25 cellular contexts compared by ENCODE assay signal in genomic region chr17:57979076-57979475, GRCh38.
"Had no signal": no experiment of that assay in that cellular context is flagged by ENCODE, and none has a peak within 500 bp of the region (broad histone marks: within the 10 kb centered on the region; RNA-seq: fewer than 3 reads in every experiment).

No MANE protein-coding gene starts in this region.

- H3K9me3 ChIP-seq: prostate gland, right lobe of liver, spleen, thoracic aorta, transverse colon had no signal

- H3K4me1 ChIP-seq: foreskin keratinocyte had no signal

- DNase-seq: erythroblast; foreskin keratinocyte; kidney; left colon; left ventricle myocardium superior; mesenchymal stem cell; midbrain; nephron progenitor cell; retina; right lobe of liver; spleen; stimulated activated CD4-positive, alpha-beta T cell treated with anti-CD3 and anti-CD28 coated beads, Interleukin-15, amount 100 ng/mL, for 24 hours; stimulated activated CD4-positive, alpha-beta T cell treated with anti-CD3 and anti-CD28 coated beads, Interleukin-1b, Interleukin-23, amount 100 ng/mL, for 48 hours; stimulated activated CD4-positive, alpha-beta T cell treated with anti-CD3 and anti-CD28 coated beads, Interleukin-4, amount 100 ng/mL, for 24 hours; transverse colon had no signal

- H3K27ac Mint-ChIP-seq: dendritic cell treated with granulocyte-macrophage colony-stimulating factor and Interleukin-4, amounts not matched to agents 40 ng/mL and 50 ng/mL, for 4 days; nephron progenitor cell; stimulated activated memory B cell treated with anti-CD40 and anti-IgM and Interleukin-4, amounts not matched to agents 10 μg/mL and 1 μg/mL and 100 μg/mL, for 72 hours; stimulated activated naive CD8-positive, alpha-beta T cell treated with anti-CD3 and anti-CD28 coated beads, Interleukin-15, Interleukin-2, amounts not matched to agents 100 ng/mL and 50 ng/mL, for 24 hours had no signal

- H3K9me3 Mint-ChIP-seq: dendritic cell treated with granulocyte-macrophage colony-stimulating factor and Interleukin-4, amounts not matched to agents 40 ng/mL and 50 ng/mL, for 4 days; nephron progenitor cell; stimulated activated memory B cell treated with anti-CD40 and anti-IgM and Interleukin-4, amounts not matched to agents 10 μg/mL and 1 μg/mL and 100 μg/mL, for 72 hours; stimulated activated naive CD8-positive, alpha-beta T cell treated with anti-CD3 and anti-CD28 coated beads, Interleukin-15, Interleukin-2, amounts not matched to agents 100 ng/mL and 50 ng/mL, for 24 hours had no signal

- H3K27me3 ChIP-seq: foreskin keratinocyte, hepatocyte, right lobe of liver, spleen, transverse colon had no signal

- H3K27ac ChIP-seq: foreskin keratinocyte, hepatocyte, parathyroid adenoma, prostate gland, right lobe of liver, spleen, thoracic aorta, transverse colon had no signal

- H3K4me3 Mint-ChIP-seq: dendritic cell treated with granulocyte-macrophage colony-stimulating factor and Interleukin-4, amounts not matched to agents 40 ng/mL and 50 ng/mL, for 4 days; nephron progenitor cell; stimulated activated memory B cell treated with anti-CD40 and anti-IgM and Interleukin-4, amounts not matched to agents 10 μg/mL and 1 μg/mL and 100 μg/mL, for 72 hours; stimulated activated naive CD8-positive, alpha-beta T cell treated with anti-CD3 and anti-CD28 coated beads, Interleukin-15, Interleukin-2, amounts not matched to agents 100 ng/mL and 50 ng/mL, for 24 hours had no signal

- H3K27me3 Mint-ChIP-seq: dendritic cell treated with granulocyte-macrophage colony-stimulating factor and Interleukin-4, amounts not matched to agents 40 ng/mL and 50 ng/mL, for 4 days; stimulated activated memory B cell treated with anti-CD40 and anti-IgM and Interleukin-4, amounts not matched to agents 10 μg/mL and 1 μg/mL and 100 μg/mL, for 72 hours; stimulated activated naive CD8-positive, alpha-beta T cell treated with anti-CD3 and anti-CD28 coated beads, Interleukin-15, Interleukin-2, amounts not matched to agents 100 ng/mL and 50 ng/mL, for 24 hours had no signal

- FAIRE-seq: colon, endothelial cell of umbilical vein, kidney had no signal

- H3K4me3 ChIP-seq: hepatocyte, lung, prostate gland, right lobe of liver, spleen, thoracic aorta, transverse colon had no signal
